ENCODE assay signal across 1 cellular context in the genomic region with DNA sequence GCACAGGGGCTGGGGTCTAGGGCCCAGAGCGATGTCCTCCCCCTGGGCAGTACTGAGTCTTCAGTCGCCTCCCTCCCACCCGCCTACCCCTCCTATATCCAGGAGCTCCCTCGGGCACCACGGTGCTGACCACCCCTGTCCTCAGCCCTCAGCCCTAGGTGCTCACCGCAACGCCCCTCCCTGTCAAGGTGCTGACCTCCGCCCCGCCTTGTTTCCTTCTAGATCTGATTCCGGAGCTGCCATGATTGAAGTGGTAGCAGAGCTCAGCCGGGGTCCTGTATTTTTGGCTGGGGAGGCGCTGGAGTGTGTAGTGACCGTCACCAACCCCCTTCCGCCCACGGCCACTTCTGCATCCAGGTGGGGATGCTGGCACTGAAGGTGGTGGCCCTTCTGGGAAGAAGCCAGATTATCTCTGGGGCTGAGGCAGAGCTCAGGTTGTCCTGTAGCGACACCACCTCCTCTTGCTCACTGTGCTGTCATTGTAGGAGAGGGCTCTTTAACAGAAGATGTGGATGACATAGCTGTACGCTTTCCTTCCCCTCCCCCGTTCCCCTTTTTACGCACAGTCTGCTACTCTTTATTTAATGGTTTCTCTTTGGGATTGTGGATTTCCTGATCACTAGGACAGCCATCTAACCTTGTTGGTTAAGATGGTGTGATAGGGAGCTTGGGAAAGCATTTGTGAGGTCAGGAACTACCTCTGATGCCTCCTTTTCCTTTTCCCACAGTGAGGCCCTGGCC.
TF ChIP-seq lines count a peak whose summit lies in the region.

No MANE protein-coding gene starts in this region.

TF ChIP-seq in HepG2, 621 proteins besides CTCF, POLR2A, EP300 and RAD21 (continued from another document):
- TF ChIP-seq, protein P1, sequence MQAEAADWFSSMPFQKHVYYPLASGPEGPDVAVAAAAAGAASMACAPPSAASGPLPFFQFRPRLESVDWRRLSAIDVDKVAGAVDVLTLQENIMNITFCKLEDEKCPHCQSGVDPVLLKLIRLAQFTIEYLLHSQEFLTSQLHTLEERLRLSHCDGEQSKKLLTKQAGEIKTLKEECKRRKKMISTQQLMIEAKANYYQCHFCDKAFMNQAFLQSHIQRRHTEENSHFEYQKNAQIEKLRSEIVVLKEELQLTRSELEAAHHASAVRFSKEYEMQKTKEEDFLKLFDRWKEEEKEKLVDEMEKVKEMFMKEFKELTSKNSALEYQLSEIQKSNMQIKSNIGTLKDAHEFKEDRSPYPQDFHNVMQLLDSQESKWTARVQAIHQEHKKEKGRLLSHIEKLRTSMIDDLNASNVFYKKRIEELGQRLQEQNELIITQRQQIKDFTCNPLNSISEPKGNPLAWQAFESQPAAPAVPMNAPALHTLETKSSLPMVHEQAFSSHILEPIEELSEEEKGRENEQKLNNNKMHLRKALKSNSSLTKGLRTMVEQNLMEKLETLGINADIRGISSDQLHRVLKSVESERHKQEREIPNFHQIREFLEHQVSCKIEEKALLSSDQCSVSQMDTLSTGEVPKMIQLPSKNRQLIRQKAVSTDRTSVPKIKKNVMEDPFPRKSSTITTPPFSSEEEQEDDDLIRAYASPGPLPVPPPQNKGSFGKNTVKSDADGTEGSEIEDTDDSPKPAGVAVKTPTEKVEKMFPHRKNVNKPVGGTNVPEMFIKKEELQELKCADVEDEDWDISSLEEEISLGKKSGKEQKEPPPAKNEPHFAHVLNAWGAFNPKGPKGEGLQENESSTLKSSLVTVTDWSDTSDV (CRISPR knock-in tag; IDR thresholded peaks at IDR 0.05): peak; percentile 69; the same call in 1 of the 2 replicates
- TF ChIP-seq ZNF143 (CRISPR knock-in tag; IDR thresholded peaks at IDR 0.05) (no peak), ELF3 (CRISPR knock-in tag; IDR thresholded peaks at IDR 0.05) (no peak), ZNF296 (CRISPR knock-in tag; conservative IDR thresholded peaks at IDR 0.05) (peak; percentile 84; the same call in 1 of the 2 replicates), HNRNPLL (IDR thresholded peaks at IDR 0.05; ENCODE audit: low read depth, low read length, poor library complexity, severe bottlenecking) (peak; percentile 0), ZEB1 (IDR thresholded peaks at IDR 0.05; ENCODE audit: insufficient replicate concordance, low read depth) (peak; percentile 46), ZNF34 (CRISPR knock-in tag; IDR thresholded peaks at IDR 0.05; ENCODE audit: borderline replicate concordance) (0 out of 2 replicates have a peak, but pooled peaks have one; percentile 69), ZNF891 (CRISPR knock-in tag; IDR thresholded peaks at IDR 0.05) (peak; percentile 51; the same call in 1 of the 2 replicates)
- TF ChIP-seq, protein P2, sequence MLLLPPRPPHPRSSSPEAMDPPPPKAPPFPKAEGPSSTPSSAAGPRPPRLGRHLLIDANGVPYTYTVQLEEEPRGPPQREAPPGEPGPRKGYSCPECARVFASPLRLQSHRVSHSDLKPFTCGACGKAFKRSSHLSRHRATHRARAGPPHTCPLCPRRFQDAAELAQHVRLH (CRISPR knock-in tag; IDR thresholded peaks at IDR 0.05; ENCODE audit: borderline replicate concordance, low read depth): 0 out of 2 replicates have a peak, but pooled peaks have one; percentile 10
- TF ChIP-seq, protein P3, sequence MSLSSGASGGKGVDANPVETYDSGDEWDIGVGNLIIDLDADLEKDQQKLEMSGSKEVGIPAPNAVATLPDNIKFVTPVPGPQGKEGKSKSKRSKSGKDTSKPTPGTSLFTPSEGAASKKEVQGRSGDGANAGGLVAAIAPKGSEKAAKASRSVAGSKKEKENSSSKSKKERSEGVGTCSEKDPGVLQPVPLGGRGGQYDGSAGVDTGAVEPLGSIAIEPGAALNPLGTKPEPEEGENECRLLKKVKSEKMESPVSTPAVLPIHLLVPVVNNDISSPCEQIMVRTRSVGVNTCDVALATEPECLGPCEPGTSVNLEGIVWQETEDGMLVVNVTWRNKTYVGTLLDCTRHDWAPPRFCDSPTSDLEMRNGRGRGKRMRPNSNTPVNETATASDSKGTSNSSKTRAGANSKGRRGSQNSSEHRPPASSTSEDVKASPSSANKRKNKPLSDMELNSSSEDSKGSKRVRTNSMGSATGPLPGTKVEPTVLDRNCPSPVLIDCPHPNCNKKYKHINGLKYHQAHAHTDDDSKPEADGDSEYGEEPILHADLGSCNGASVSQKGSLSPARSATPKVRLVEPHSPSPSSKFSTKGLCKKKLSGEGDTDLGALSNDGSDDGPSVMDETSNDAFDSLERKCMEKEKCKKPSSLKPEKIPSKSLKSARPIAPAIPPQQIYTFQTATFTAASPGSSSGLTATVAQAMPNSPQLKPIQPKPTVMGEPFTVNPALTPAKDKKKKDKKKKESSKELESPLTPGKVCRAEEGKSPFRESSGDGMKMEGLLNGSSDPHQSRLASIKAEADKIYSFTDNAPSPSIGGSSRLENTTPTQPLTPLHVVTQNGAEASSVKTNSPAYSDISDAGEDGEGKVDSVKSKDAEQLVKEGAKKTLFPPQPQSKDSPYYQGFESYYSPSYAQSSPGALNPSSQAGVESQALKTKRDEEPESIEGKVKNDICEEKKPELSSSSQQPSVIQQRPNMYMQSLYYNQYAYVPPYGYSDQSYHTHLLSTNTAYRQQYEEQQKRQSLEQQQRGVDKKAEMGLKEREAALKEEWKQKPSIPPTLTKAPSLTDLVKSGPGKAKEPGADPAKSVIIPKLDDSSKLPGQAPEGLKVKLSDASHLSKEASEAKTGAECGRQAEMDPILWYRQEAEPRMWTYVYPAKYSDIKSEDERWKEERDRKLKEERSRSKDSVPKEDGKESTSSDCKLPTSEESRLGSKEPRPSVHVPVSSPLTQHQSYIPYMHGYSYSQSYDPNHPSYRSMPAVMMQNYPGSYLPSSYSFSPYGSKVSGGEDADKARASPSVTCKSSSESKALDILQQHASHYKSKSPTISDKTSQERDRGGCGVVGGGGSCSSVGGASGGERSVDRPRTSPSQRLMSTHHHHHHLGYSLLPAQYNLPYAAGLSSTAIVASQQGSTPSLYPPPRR (CRISPR knock-in tag; IDR thresholded peaks at IDR 0.05; ENCODE audit: borderline replicate concordance): 0 out of 2 replicates have a peak, but pooled peaks have one; percentile 1
- TF ChIP-seq, protein P4, sequence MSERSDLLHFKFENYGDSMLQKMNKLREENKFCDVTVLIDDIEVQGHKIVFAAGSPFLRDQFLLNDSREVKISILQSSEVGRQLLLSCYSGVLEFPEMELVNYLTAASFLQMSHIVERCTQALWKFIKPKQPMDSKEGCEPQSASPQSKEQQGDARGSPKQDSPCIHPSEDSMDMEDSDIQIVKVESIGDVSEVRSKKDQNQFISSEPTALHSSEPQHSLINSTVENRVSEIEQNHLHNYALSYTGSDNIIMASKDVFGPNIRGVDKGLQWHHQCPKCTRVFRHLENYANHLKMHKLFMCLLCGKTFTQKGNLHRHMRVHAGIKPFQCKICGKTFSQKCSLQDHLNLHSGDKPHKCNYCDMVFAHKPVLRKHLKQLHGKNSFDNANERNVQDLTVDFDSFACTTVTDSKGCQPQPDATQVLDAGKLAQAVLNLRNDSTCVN (CRISPR knock-in tag; IDR thresholded peaks at IDR 0.05; ENCODE audit: borderline replicate concordance): 0 out of 2 replicates have a peak, but pooled peaks have one; percentile 35
- TF ChIP-seq, protein P5, sequence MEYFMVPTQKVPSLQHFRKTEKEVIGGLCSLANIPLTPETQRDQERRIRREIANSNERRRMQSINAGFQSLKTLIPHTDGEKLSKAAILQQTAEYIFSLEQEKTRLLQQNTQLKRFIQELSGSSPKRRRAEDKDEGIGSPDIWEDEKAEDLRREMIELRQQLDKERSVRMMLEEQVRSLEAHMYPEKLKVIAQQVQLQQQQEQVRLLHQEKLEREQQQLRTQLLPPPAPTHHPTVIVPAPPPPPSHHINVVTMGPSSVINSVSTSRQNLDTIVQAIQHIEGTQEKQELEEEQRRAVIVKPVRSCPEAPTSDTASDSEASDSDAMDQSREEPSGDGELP (IDR thresholded peaks at IDR 0.05; ENCODE audit: borderline replicate concordance, low read depth): peak; percentile 3; the same call in 1 of the 2 replicates
- TF ChIP-seq, protein P6, sequence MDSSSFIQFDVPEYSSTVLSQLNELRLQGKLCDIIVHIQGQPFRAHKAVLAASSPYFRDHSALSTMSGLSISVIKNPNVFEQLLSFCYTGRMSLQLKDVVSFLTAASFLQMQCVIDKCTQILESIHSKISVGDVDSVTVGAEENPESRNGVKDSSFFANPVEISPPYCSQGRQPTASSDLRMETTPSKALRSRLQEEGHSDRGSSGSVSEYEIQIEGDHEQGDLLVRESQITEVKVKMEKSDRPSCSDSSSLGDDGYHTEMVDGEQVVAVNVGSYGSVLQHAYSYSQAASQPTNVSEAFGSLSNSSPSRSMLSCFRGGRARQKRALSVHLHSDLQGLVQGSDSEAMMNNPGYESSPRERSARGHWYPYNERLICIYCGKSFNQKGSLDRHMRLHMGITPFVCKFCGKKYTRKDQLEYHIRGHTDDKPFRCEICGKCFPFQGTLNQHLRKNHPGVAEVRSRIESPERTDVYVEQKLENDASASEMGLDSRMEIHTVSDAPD (CRISPR knock-in tag; IDR thresholded peaks at IDR 0.05): 0 out of 2 replicates have a peak, but pooled peaks have one; percentile 40
